ENCODE assay signal across 33 cellular contexts in genomic region chr1:160807242-160807641, GRCh38. TPM values are rescaled to one million over a fixed set of nuclear protein-coding genes. Genes with fewer than 3 reads are reported as not detected.
DNase-seq lines count a peak whose midpoint lies in the region; ATAC-seq and TF ChIP-seq lines count a peak whose summit lies in the region.
"Had no signal": no experiment of that assay in that cellular context is flagged by ENCODE, and none has a peak within 500 bp of the region (broad histone marks: within the 10 kb centered on the region; RNA-seq: fewer than 3 reads in every experiment).

No MANE protein-coding gene starts in this region.

- H3K27ac ChIP-seq in BLaER1: no peak overlapping the region
- H3K27ac ChIP-seq in CD8-positive, alpha-beta T cell (ENCODE audit: low read depth, low read length): no peak overlapping the region
- H3K27ac ChIP-seq: BLaER1 treated with 17β-estradiol and CSF1 and Interleukin-3, amounts not matched to agents 10 nM and 100 nM; breast epithelium; psoas muscle; sigmoid colon; upper lobe of left lung had no signal

- TF ChIP-seq CTCF in CD8-positive, alpha-beta T cell (IDR thresholded peaks at IDR 0.05): no peak
- TF ChIP-seq CTCF in natural killer cell (IDR thresholded peaks at IDR 0.05) (no peak), progenitor cell of endocrine pancreas (IDR thresholded peaks at IDR 0.05; ENCODE audit: unreplicated experiment) (no peak)

- peaks cover 91% of the 10 kb centered on the region for H3K36me3 Mint-ChIP-seq in CD8-positive, alpha-beta T cell
- H3K36me3 Mint-ChIP-seq in effector memory CD8-positive, alpha-beta T cell (ENCODE audit: insufficient read depth): peaks cover 72% of the 10 kb centered on the region
- H3K36me3 Mint-ChIP-seq in natural killer cell (peaks cover 35% of the 10 kb centered on the region), progenitor cell of endocrine pancreas (ENCODE audit: insufficient read depth) (peaks cover 3% of the 10 kb centered on the region)

- H3K36me3 ChIP-seq in BLaER1: peaks cover 25% of the 10 kb centered on the region
- H3K36me3 ChIP-seq in CD8-positive, alpha-beta T cell (ENCODE audit: insufficient read depth, low read length): peaks cover 16% of the 10 kb centered on the region
- H3K36me3 ChIP-seq: breast epithelium, sigmoid colon, upper lobe of left lung had no signal

- no peak overlapping the region for H3K9ac ChIP-seq in BLaER1
- H3K9ac ChIP-seq: BLaER1 treated with 17β-estradiol and CSF1 and Interleukin-3, amounts not matched to agents 10 nM and 100 nM had no signal

- DNase-seq in CD8-positive, alpha-beta T cell: no peak
- no peak for DNase-seq in effector memory CD8-positive, alpha-beta T cell
- no peak for DNase-seq in natural killer cell
- no peak for DNase-seq in progenitor cell of endocrine pancreas (ENCODE audit: low spot score, unreplicated experiment)
- no peak for DNase-seq in NCI-H510A treated with DMSO at 0.1 percent for 48 hours (lab: John Stamatoyannopoulos, UW)
- no peak for DNase-seq in left cardiac atrium
- DNase-seq: activated CD4-positive, alpha-beta T cell treated with anti-CD3 and anti-CD28 coated beads for 4 hours; activated CD8-positive, alpha-beta memory T cell treated with anti-CD3 and anti-CD28 coated beads for 24 hours; activated gamma-delta T cell treated with Interleukin-2 at 50 U/mL for 16 hours; activated T-cell treated with anti-CD3 and anti-CD28 coated beads for 4 hours; Calu3; IMR-90; left ventricle myocardium superior; MV-4-11; NCI-H1436; NCI-H226; NCI-H69; nucleus accumbens; psoas muscle; Right ventricle myocardium superior; sigmoid colon; stimulated activated CD4-positive, alpha-beta T cell treated with anti-CD3 and anti-CD28 coated beads, Interleukin-12 subunit alpha, Interleukin-12 subunit beta, amount 100 ng/mL, for 4 hours; stimulated activated CD4-positive, alpha-beta T cell treated with anti-CD3 and anti-CD28 coated beads, Interleukin-4, amount 100 ng/mL, for 1 hour; upper lobe of left lung had no signal

- H3K27ac Mint-ChIP-seq in CD8-positive, alpha-beta T cell: peak overlapping the region; percentile 37
- H3K27ac Mint-ChIP-seq in effector memory CD8-positive, alpha-beta T cell: peak overlapping the region; percentile 19 to 32
- H3K27ac Mint-ChIP-seq in natural killer cell (peak overlapping the region; percentile 64 to 67), progenitor cell of endocrine pancreas (no peak overlapping the region)
- H3K27ac Mint-ChIP-seq: GM23338 had no signal

- H3K9me3 Mint-ChIP-seq in CD8-positive, alpha-beta T cell: peaks cover 14% of the 10 kb centered on the region
- H3K9me3 Mint-ChIP-seq in effector memory CD8-positive, alpha-beta T cell: peaks cover 3 to 8% of the 10 kb centered on the region in 2 donors
- peaks cover 5 to 12% of the 10 kb centered on the region in 2 donors for H3K9me3 Mint-ChIP-seq in natural killer cell
- H3K9me3 Mint-ChIP-seq in progenitor cell of endocrine pancreas (ENCODE audit: low read depth): peaks cover 21% of the 10 kb centered on the region

- H3K9me3 ChIP-seq in BLaER1: peaks cover 49% of the 10 kb centered on the region
- peaks cover 5% of the 10 kb centered on the region for H3K9me3 ChIP-seq in CD8-positive, alpha-beta T cell (ENCODE audit: low read length)

- no peak for ATAC-seq in CD8-positive, alpha-beta T cell
- ATAC-seq in effector memory CD8-positive, alpha-beta T cell (replicated peaks): peak; percentile 63
- ATAC-seq in natural killer cell: peak in 2 of 3 donors; percentile 44 to 53
- ATAC-seq in GM19395 (IDR thresholded peaks at IDR 0.05; ENCODE audit: unreplicated experiment): no peak
- ATAC-seq in left cardiac atrium: no peak
- ATAC-seq: left ventricle myocardium superior, Panc1, psoas muscle had no signal

- H3K4me2 ChIP-seq in BLaER1: no peak overlapping the region
- H3K4me2 ChIP-seq: BLaER1 treated with 17β-estradiol and CSF1 and Interleukin-3, amounts not matched to agents 10 nM and 100 nM; GM23338 had no signal

- POLR2A ChIA-PET in CD8-positive, alpha-beta T cell (lab: Charles Lee): interaction anchor here (3.5 kb wide), 1 partner anchor 11 kb away, joined by 18 read pairs; the partner anchor contains the start of gene LY9

- peak overlapping the region; percentile 4 for H3K4me3 Mint-ChIP-seq in CD8-positive, alpha-beta T cell
- peak overlapping the region; percentile 49 to 69 for H3K4me3 Mint-ChIP-seq in effector memory CD8-positive, alpha-beta T cell
- peak overlapping the region; percentile 59 for H3K4me3 Mint-ChIP-seq in natural killer cell
- H3K4me3 Mint-ChIP-seq in progenitor cell of endocrine pancreas (ENCODE audit: low read depth): no peak overlapping the region
- H3K4me3 Mint-ChIP-seq: GM23338 had no signal

- intact Hi-C loops in CD8-positive, alpha-beta T cell (cut with DNase I, micrococcal nuclease): no loop called here
- intact Hi-C loops in natural killer cell (cut with micrococcal nuclease) (no loop called here), left cardiac atrium (cut with DNase I) (no loop called here)

- no peaks in the 10 kb centered on the region for H3K4me1 ChIP-seq in BLaER1
- peaks cover 58% of the 10 kb centered on the region for H3K4me1 ChIP-seq in CD8-positive, alpha-beta T cell (ENCODE audit: insufficient read depth, low read length)
- H3K4me1 ChIP-seq: BLaER1 treated with 17β-estradiol and CSF1 and Interleukin-3, amounts not matched to agents 10 nM and 100 nM; breast epithelium; psoas muscle; sigmoid colon; upper lobe of left lung had no signal

- H3K27me3 Mint-ChIP-seq in CD8-positive, alpha-beta T cell (ENCODE audit: low read depth): no peaks in the 10 kb centered on the region
- no peaks in the 10 kb centered on the region for H3K27me3 Mint-ChIP-seq in effector memory CD8-positive, alpha-beta T cell
- no peaks in the 10 kb centered on the region for H3K27me3 Mint-ChIP-seq in natural killer cell (ENCODE audit: low read depth in 2 of 2)
- H3K27me3 Mint-ChIP-seq in progenitor cell of endocrine pancreas: no peaks in the 10 kb centered on the region

- H3K27me3 ChIP-seq in BLaER1: no peaks in the 10 kb centered on the region
- H3K27me3 ChIP-seq in CD8-positive, alpha-beta T cell (ENCODE audit: insufficient read depth, low read length): no peaks in the 10 kb centered on the region
- H3K27me3 ChIP-seq: BLaER1 treated with 17β-estradiol and CSF1 and Interleukin-3, amounts not matched to agents 10 nM and 100 nM; breast epithelium; sigmoid colon; upper lobe of left lung had no signal

- no peaks in the 10 kb centered on the region for H4K20me1 ChIP-seq in BLaER1
- H4K20me1 ChIP-seq: BLaER1 treated with 17β-estradiol and CSF1 and Interleukin-3, amounts not matched to agents 10 nM and 100 nM had no signal

- peak overlapping the region; percentile 12; the same call in 1 of the 2 replicates for H3K4me3 ChIP-seq in BLaER1
- H3K4me3 ChIP-seq in CD8-positive, alpha-beta T cell (ENCODE audit: low read depth, low read length): no peak overlapping the region
- H3K4me3 ChIP-seq: BLaER1 treated with 17β-estradiol and CSF1 and Interleukin-3, amounts not matched to agents 10 nM and 100 nM; breast epithelium; GM23338; psoas muscle; sigmoid colon; upper lobe of left lung had no signal

- CTCF ChIA-PET in CD8-positive, alpha-beta T cell (lab: Charles Lee): interaction anchor here (0.7 to 1.9 kb wide), 7 partner anchors 12 to 69 kb away, joined by 3 to 7 read pairs (median 4); no protein-coding TSS in a partner anchor

- peaks cover 90% of the 10 kb centered on the region for H3K4me1 Mint-ChIP-seq in CD8-positive, alpha-beta T cell (ENCODE audit: low read depth)
- H3K4me1 Mint-ChIP-seq in effector memory CD8-positive, alpha-beta T cell (ENCODE audit: low read depth in 2 of 2): peaks cover 64 to 75% of the 10 kb centered on the region in 2 donors
- peaks cover 33 to 58% of the 10 kb centered on the region in 2 donors for H3K4me1 Mint-ChIP-seq in natural killer cell
- H3K4me1 Mint-ChIP-seq in progenitor cell of endocrine pancreas (ENCODE audit: low read depth): no peaks in the 10 kb centered on the region

RNA-seq across cellular contexts. Expression of gene LY9, which starts 11.3 kb away (rescaled TPM):
- 100 to 1,000 TPM; 103 to 104 TPM for total RNA-seq in CD8-positive, alpha-beta T cell
- total RNA-seq in natural killer cell (10 to 100 TPM; 30.3 to 47.1 (median 34.4) TPM), progenitor cell of endocrine pancreas (not detected in 2 replicates), left cardiac atrium (under 1 TPM; 0.65 to 0.71 TPM)
- total RNA-seq: Calu3, GM23338, IMR-90, left ventricle myocardium superior, LHCN-M2, myocyte, Right ventricle myocardium superior had no signal

RNA-seq across cellular contexts. Expression of gene CD244, which starts 55.4 kb away (rescaled TPM):
- total RNA-seq in CD8-positive, alpha-beta T cell: 1 to 10 TPM; 2.1 to 2.6 TPM
- total RNA-seq in natural killer cell (100 to 1,000 TPM; 131 to 193 (median 150) TPM), progenitor cell of endocrine pancreas (not detected in 2 replicates), left cardiac atrium (under 1 TPM; 0.50 to 0.80 TPM)
- total RNA-seq: Calu3, Daoy, GM23338, IMR-90, LHCN-M2, myocyte had no signal

Comparison
In these comparisons a context has a peak if more than half of its experiments do, and no peak if none do; other contexts are left out.
1. ATAC-seq: peak in effector memory CD8-positive, alpha-beta T cell (single experiment) and natural killer cell (2 of 3); none in CD8-positive, alpha-beta T cell (single experiment), GM19395 (single experiment) and left cardiac atrium (0 of 2).
2. RNA of gene LY9, which starts 11.3 kb away (total RNA-seq): 103 to 104 TPM in CD8-positive, alpha-beta T cell and 30.3 to 47.1 TPM in natural killer cell; 0.65 to 0.71 TPM in left cardiac atrium and not detected in progenitor cell of endocrine pancreas; every median in the first group is over 10 times any median in the second.
3. RNA of gene CD244, which starts 55.4 kb away (total RNA-seq): 131 to 193 TPM in natural killer cell; 2.1 to 2.6 TPM in CD8-positive, alpha-beta T cell, 0.50 to 0.80 TPM in left cardiac atrium and not detected in progenitor cell of endocrine pancreas; every median in the first group is over 10 times any median in the second.